18 cellular contexts compared by ENCODE assay signal in the genomic region with DNA sequence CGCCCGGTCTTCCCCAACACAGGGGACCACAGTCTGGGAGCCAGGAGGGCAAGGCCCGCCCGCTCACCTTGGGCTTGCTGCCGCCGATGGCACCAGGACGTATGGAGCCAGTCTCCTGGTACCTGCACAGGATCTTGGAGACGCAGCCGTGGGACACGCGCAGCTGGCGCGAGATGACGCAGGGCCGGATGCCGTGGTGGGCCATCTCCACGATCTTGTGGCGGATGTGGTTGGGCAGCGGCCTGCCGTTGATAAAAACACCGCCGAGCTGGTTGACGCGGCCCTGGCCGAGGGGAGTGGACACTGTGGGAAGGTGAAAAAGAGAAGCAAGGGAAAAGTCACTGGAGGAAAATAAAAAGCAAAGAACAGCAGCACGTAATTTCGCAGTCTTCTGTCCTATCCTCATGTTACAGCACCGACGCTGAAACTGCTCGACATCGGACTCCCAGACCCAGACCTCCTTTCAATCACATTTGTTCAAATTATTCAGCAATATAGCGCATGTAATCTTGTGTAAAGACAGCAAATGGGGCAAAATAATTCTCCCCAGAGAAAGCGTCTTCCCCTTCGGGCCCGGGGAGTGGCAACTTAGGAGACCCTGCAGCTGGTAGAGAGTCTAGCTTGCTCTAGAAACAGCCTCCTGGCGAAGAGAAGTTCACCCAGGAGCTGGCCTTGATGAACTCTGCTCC. TPM values are rescaled to one million over a fixed set of nuclear protein-coding genes. Genes with fewer than 3 reads are reported as not detected.
DNase-seq lines count a peak whose midpoint lies in the region; ATAC-seq, FAIRE-seq and TF ChIP-seq lines count a peak whose summit lies in the region.
"Had no signal": no experiment of that assay in that cellular context is flagged by ENCODE, and none has a peak within 500 bp of the region (broad histone marks: within the 10 kb centered on the region; RNA-seq: fewer than 3 reads in every experiment).

No MANE protein-coding gene starts in this region.

- H3K4me2 ChIP-seq in endothelial cell of umbilical vein (ENCODE audit: insufficient read depth, low read length), result no peak overlapping the region

- H4K20me1 ChIP-seq in endothelial cell of umbilical vein (replicated peaks; ENCODE audit: control insufficient read depth, extremely low read depth, insufficient read depth, low read length), result no peaks in the 10 kb centered on the region

- POLR2A ChIA-PET in endothelial cell of umbilical vein (lab: Charles Lee), result no interaction called here

- no peak for TF ChIP-seq POLR2A in endothelial cell of umbilical vein (IDR thresholded peaks at IDR 0.05; ENCODE audit: low read depth, low read length)
- no peak for TF ChIP-seq POLR2A in prostate gland (IDR thresholded peaks at IDR 0.05)

- H3K9me3 ChIP-seq in T-helper 17 cell (ENCODE audit: control insufficient read depth, low read length, poor library complexity, severe bottlenecking), result no peaks in the 10 kb centered on the region
- no peaks in the 10 kb centered on the region for H3K9me3 ChIP-seq in endothelial cell of umbilical vein (replicated peaks; ENCODE audit: control insufficient read depth, insufficient read depth, low read length)
- H3K9me3 ChIP-seq in skeletal muscle tissue (ENCODE audit: control insufficient read depth in 3 of 3, low read length in 3 of 3), result no peaks in the 10 kb centered on the region
- H3K9me3 ChIP-seq in prostate gland, result no peaks in the 10 kb centered on the region

- peak; percentile 44 for DNase-seq in DMS53 (lab: John Stamatoyannopoulos, UW)
- DNase-seq in DMS53 treated with DMSO at 0.1 percent for 48 hours (lab: John Stamatoyannopoulos, UW; ENCODE audit: unreplicated experiment), result no peak
- DNase-seq in T-helper 17 cell, result no peak
- no peak for DNase-seq in endothelial cell of umbilical vein (ENCODE audit: low read depth, low spot score)
- DNase-seq in prostate gland (ENCODE audit: low spot score), result no peak
- DNase-seq: DMS 273 treated with DMSO at 0.1 percent for 48 hours; left ventricle myocardium superior; NCI-H1417; NCI-H526 treated with DMSO at 0.1 percent for 48 hours; stimulated activated CD4-positive, alpha-beta T cell treated with anti-CD3 and anti-CD28 coated beads, Interleukin-1b, Interleukin-23, amount 100 ng/mL, for 48 hours had no signal

- dilution Hi-C loops in endothelial cell of umbilical vein (cut with MboI; ENCODE audit: extremely low pct_ligation_motif_present, low sequenced_read_pairs), result no loop called here

- intact Hi-C loops in endothelial cell of umbilical vein (cut with micrococcal nuclease), result no loop called here
- intact Hi-C loops in prostate gland (cut with DNase I), result no loop called here

- TF ChIP-seq CTCF in endothelial cell of umbilical vein (IDR thresholded peaks at IDR 0.05; ENCODE audit: extremely low read depth in 1 of 2, insufficient read depth in 1 of 2, low read depth in 1 of 2, low read length in 2 of 2) (no peak), prostate gland (IDR thresholded peaks at IDR 0.05) (no peak)

- no peak overlapping the region for H3K9ac ChIP-seq in endothelial cell of umbilical vein (replicated peaks; ENCODE audit: extremely low read depth, insufficient read depth, low read length)
- peak overlapping the region in 1 of 3 donors; percentile 45 for H3K9ac ChIP-seq in skeletal muscle tissue (ENCODE audit: low read depth in 1 of 3, low read length in 3 of 3)

- H3K9me1 ChIP-seq in endothelial cell of umbilical vein (replicated peaks; ENCODE audit: control insufficient read depth, extremely low read depth, insufficient read depth, low read length), result no peaks in the 10 kb centered on the region

- ATAC-seq in T-helper 17 cell (no peak), GM18870 (IDR thresholded peaks at IDR 0.05; ENCODE audit: unreplicated experiment) (no peak)
- ATAC-seq in activated CD4-positive, CD25-positive, alpha-beta regulatory T cell treated with anti-CD3 and anti-CD28 coated beads, Interleukin-2, amount 50 U/mL, for 24 hours, result no peak
- ATAC-seq: left ventricle myocardium superior had no signal

- H3K27me3 Mint-ChIP-seq in T-helper 17 cell, result peaks cover 88% of the 10 kb centered on the region

- H2AFZ ChIP-seq in endothelial cell of umbilical vein (ENCODE audit: low read depth, low read length), result no peak overlapping the region

- H3K27ac Mint-ChIP-seq in T-helper 17 cell, result no peak overlapping the region
- H3K27ac Mint-ChIP-seq: activated T-helper 2 cell treated with anti-CD3 and anti-CD28 coated beads, Interferon-gamma antibody, Interleukin-2, Interleukin-4, amounts not matched to agents 10 μg/mL and 5 μg/mL and 100 μg/mL, durations not matched to agents 14 hours and 24 hours and 36 hours had no signal

- BruUV-seq in endothelial cell of umbilical vein (replicated peaks; lab: Mats Ljungman, UMichigan), result no TSS peak

- H3K27ac ChIP-seq in endothelial cell of umbilical vein (ENCODE audit: insufficient read depth, low read depth, low read length) (no peak overlapping the region), skeletal muscle tissue (ENCODE audit: low read depth, low read length) (no peak overlapping the region), prostate gland (no peak overlapping the region)
- H3K27ac ChIP-seq: 22Rv1 had no signal

- H3K4me3 ChIP-seq in endothelial cell of umbilical vein (replicated peaks in 1 of 3; ENCODE audit: insufficient read depth in 1 of 3, low read depth in 1 of 3, low read length in 3 of 3), result no peak overlapping the region
- peak overlapping the region in 2 of 3 donors; percentile 21 to 77 for H3K4me3 ChIP-seq in skeletal muscle tissue (ENCODE audit: low read length in 3 of 3)
- H3K4me3 ChIP-seq in prostate gland, result no peak overlapping the region

- no peak for FAIRE-seq in endothelial cell of umbilical vein (lab: Jason Lieb, UNC)
- FAIRE-seq: colon, frontal cortex had no signal

- H3K79me2 ChIP-seq in endothelial cell of umbilical vein (ENCODE audit: control insufficient read depth, insufficient read depth, low read length), result no peaks in the 10 kb centered on the region

- H3K4me3 Mint-ChIP-seq in T-helper 17 cell, result peak overlapping the region; percentile 41

- H3K36me3 Mint-ChIP-seq in T-helper 17 cell (ENCODE audit: low read depth), result peaks cover 7% of the 10 kb centered on the region

- H3K4me1 ChIP-seq in endothelial cell of umbilical vein (ENCODE audit: control insufficient read depth, extremely low read depth, insufficient read depth, low read length) (peaks cover 4% of the 10 kb centered on the region), skeletal muscle tissue (ENCODE audit: control insufficient read depth in 3 of 3, insufficient read depth in 3 of 3, low read length in 3 of 3) (peaks cover 11 to 15% (median 15%) of the 10 kb centered on the region in 3 donors), prostate gland (replicated peaks) (no peaks in the 10 kb centered on the region)

- CTCF ChIA-PET in endothelial cell of umbilical vein (lab: Charles Lee), result interaction anchor here (1.0 kb wide), 1 partner anchor 23 kb away, joined by 4 read pairs; a partner anchor contains a TSS

- H3K27me3 ChIP-seq in endothelial cell of umbilical vein (ENCODE audit: control insufficient read depth in 2 of 2, insufficient read depth in 2 of 2, low read length in 2 of 2) (peaks cover 96 to 99% of the 10 kb centered on the region in 2 experiments), skeletal muscle tissue (ENCODE audit: control insufficient read depth in 3 of 3, insufficient read depth in 3 of 3, low read length in 3 of 3) (peaks cover 82 to 93% (median 92%) of the 10 kb centered on the region in 3 donors), prostate gland (replicated peaks; ENCODE audit: insufficient read depth) (peaks cover 76% of the 10 kb centered on the region)

- H3K4me1 Mint-ChIP-seq in T-helper 17 cell, result peaks cover 23% of the 10 kb centered on the region

- H3K36me3 ChIP-seq in endothelial cell of umbilical vein (ENCODE audit: control insufficient read depth in 2 of 2, extremely low read depth in 1 of 2, insufficient read depth in 2 of 2, low read length in 2 of 2) (no peaks in the 10 kb centered on the region), skeletal muscle tissue (ENCODE audit: control insufficient read depth in 3 of 3, insufficient read depth in 3 of 3, low read length in 3 of 3) (peaks cover 0 to 5% (median 0%) of the 10 kb centered on the region in 3 donors), prostate gland (no peaks in the 10 kb centered on the region)

- 11% methylated on average over 36 of the region's 36 CpGs for WGBS in prostate gland

TF ChIP-seq in endothelial cell of umbilical vein, 7 proteins besides CTCF, POLR2A, EP300 and RAD21:
- TF ChIP-seq POLR2AphosphoS5 (IDR thresholded peaks at IDR 0.05; ENCODE audit: insufficient read depth, low read depth, low read length) (no peak), EZH2 (IDR thresholded peaks at IDR 0.05; ENCODE audit: borderline replicate concordance, low read depth, low read length, severe bottlenecking) (peak; percentile 96)

RNA-seq across cellular contexts. Expression of a gene that starts 1.7 kb away (rescaled TPM):
- total RNA-seq in T-helper 17 cell, result not detected
- not detected in 2 replicates for total RNA-seq in endothelial cell of umbilical vein
- polyA plus RNA-seq in endothelial cell of umbilical vein, result not detected in 2 replicates
- not detected in 2 replicates for polyA plus RNA-seq in endothelial cell of umbilical vein (2011; cell fraction: cytosol; rRNA removed)
- not detected in 2 replicates for polyA plus RNA-seq in endothelial cell of umbilical vein (2011; cell fraction: nucleus; rRNA removed)
- polyA plus RNA-seq in endothelial cell of umbilical vein (2012), result not detected in 2 replicates
- polyA minus RNA-seq in endothelial cell of umbilical vein, result not detected in 2 replicates
- not detected for polyA minus RNA-seq in endothelial cell of umbilical vein (2011; cell fraction: cytosol; rRNA and poly(A)+ RNA removed)
- not detected in 2 replicates for polyA minus RNA-seq in endothelial cell of umbilical vein (2011; cell fraction: nucleus; rRNA and poly(A)+ RNA removed)
- 0.52 TPM for total RNA-seq in skeletal muscle tissue
- total RNA-seq in prostate gland, result not detected
- total RNA-seq: activated T-helper 2 cell treated with anti-CD3 and anti-CD28 coated beads, Interferon-gamma antibody, Interleukin-2, Interleukin-4, amounts not matched to agents 10 μg/mL and 5 μg/mL and 100 μg/mL, durations not matched to agents 14 hours and 24 hours and 36 hours; frontal cortex; left ventricle myocardium superior; omental fat pad had no signal

Comparison
In these comparisons a context has a peak if more than half of its experiments do, and no peak if none do; other contexts are left out.
1. H3K4me3 ChIP-seq: peak in skeletal muscle tissue (2 of 3); none in endothelial cell of umbilical vein (0 of 3) and prostate gland (0 of 2).